In genomic region chr20:36399147-36399968, GRCh38 we compare ENCODE assay signal across 8 cellular contexts.
DNase-seq lines count a peak whose midpoint lies in the region; ATAC-seq and TF ChIP-seq lines count a peak whose summit lies in the region.

No MANE protein-coding gene starts in this region.

- no peak overlapping the region for H3K4me3 ChIP-seq in epithelial cell of proximal tubule (ENCODE audit: low read depth, low read length)
- no peak overlapping the region for H3K4me3 ChIP-seq in gastrocnemius medialis

- CTCF ChIA-PET in activated CD4-positive, alpha-beta T cell treated with anti-CD3 and anti-CD28 coated beads for 36 hours (lab: Charles Lee) = interaction anchor here (0.6 to 1.8 kb wide), 26 partner anchors 8 to 478 kb away, joined by 3 to 16 read pairs (median 4); partner anchors contain the start of genes AAR2 and SCAND1

- DNase-seq in activated CD4-positive, alpha-beta T cell treated with anti-CD3 and anti-CD28 coated beads for 36 hours = peak; percentile 76
- no peak for DNase-seq in activated CD4-positive, alpha-beta T cell treated with anti-CD3 and anti-CD28 coated beads for 1 hour
- DNase-seq in M059J (ENCODE audit: low read depth) (peak; percentile 69), UCSD-AML1 (lab: John Stamatoyannopoulos, UW; ENCODE audit: unreplicated experiment) (peak; percentile 57), epithelial cell of proximal tubule (ENCODE audit: low read depth) (no peak), gastrocnemius medialis (no peak), left ventricle myocardium superior (no peak)

- H3K27me3 Mint-ChIP-seq in activated CD4-positive, alpha-beta T cell treated with anti-CD3 and anti-CD28 coated beads for 36 hours = peaks cover 16% of the 10 kb centered on the region

- no peaks in the 10 kb centered on the region for H3K36me3 ChIP-seq in gastrocnemius medialis

- no peak overlapping the region for H3K27ac ChIP-seq in gastrocnemius medialis

- H3K9me3 ChIP-seq in gastrocnemius medialis = no peaks in the 10 kb centered on the region

- intact Hi-C loops in activated CD4-positive, alpha-beta T cell treated with anti-CD3 and anti-CD28 coated beads for 36 hours (cut with DNase I, micrococcal nuclease) = loop anchor here (1.0 to 5.0 kb wide), 3 partner anchors 126 to 197 kb away; no protein-coding TSS in a partner anchor
- intact Hi-C loops in gastrocnemius medialis (cut with DNase I; ENCODE audit: low total_unique reads) = no loop called here
- intact Hi-C loops in left ventricle myocardium superior (cut with micrococcal nuclease) = no loop called here

- H3K36me3 Mint-ChIP-seq in activated CD4-positive, alpha-beta T cell treated with anti-CD3 and anti-CD28 coated beads for 36 hours (ENCODE audit: low read depth) = no peaks in the 10 kb centered on the region

- peaks cover 0 to 3% of the 10 kb centered on the region in 2 donors for H3K4me1 ChIP-seq in gastrocnemius medialis

- TF ChIP-seq CTCF in epithelial cell of proximal tubule (conservative IDR thresholded peaks at IDR 0.05; ENCODE audit: low read depth, low read length) = peak; percentile 51
- peak in 1 of 5 experiments; percentile 9 for TF ChIP-seq CTCF in gastrocnemius medialis (IDR thresholded peaks at IDR 0.05 in 4 of 5, conservative IDR thresholded peaks at IDR 0.05 in 1 of 5)

- no peaks in the 10 kb centered on the region for H3K4me1 Mint-ChIP-seq in activated CD4-positive, alpha-beta T cell treated with anti-CD3 and anti-CD28 coated beads for 36 hours

- peak; percentile 83 for ATAC-seq in activated CD4-positive, alpha-beta T cell treated with anti-CD3 and anti-CD28 coated beads for 36 hours
- ATAC-seq in gastrocnemius medialis (peak; percentile 16 to 24), HG02885 (IDR thresholded peaks at IDR 0.05; ENCODE audit: poor library complexity, unreplicated experiment) (no peak), left ventricle myocardium superior (no peak)

- H3K9me3 Mint-ChIP-seq in activated CD4-positive, alpha-beta T cell treated with anti-CD3 and anti-CD28 coated beads for 36 hours (ENCODE audit: low read depth) = peaks cover 4% of the 10 kb centered on the region

- H3K4me3 Mint-ChIP-seq in activated CD4-positive, alpha-beta T cell treated with anti-CD3 and anti-CD28 coated beads for 36 hours = no peak overlapping the region

- no peak overlapping the region for H3K27ac Mint-ChIP-seq in activated CD4-positive, alpha-beta T cell treated with anti-CD3 and anti-CD28 coated beads for 36 hours

- peaks cover 23 to 46% (median 30%) of the 10 kb centered on the region in 3 donors for H3K27me3 ChIP-seq in gastrocnemius medialis

- no peak for TF ChIP-seq POLR2A in gastrocnemius medialis (IDR thresholded peaks at IDR 0.05)

- in situ Hi-C loops in gastrocnemius medialis (cut with MboI; ENCODE audit: low sequenced_read_pairs in 4 of 4) = no loop called here

- POLR2A ChIA-PET in activated CD4-positive, alpha-beta T cell treated with anti-CD3 and anti-CD28 coated beads for 36 hours (lab: Charles Lee) = interaction anchor here (0.6 to 0.9 kb wide), 2 partner anchors 197 to 1952 kb away, joined by 3 to 4 read pairs; no protein-coding TSS in a partner anchor

Comparison
In these comparisons a context has a peak if more than half of its experiments do, and no peak if none do; other contexts are left out.
1. DNase-seq: peak in activated CD4-positive, alpha-beta T cell treated with anti-CD3 and anti-CD28 coated beads for 36 hours (single experiment), M059J (single experiment) and UCSD-AML1 (single experiment); none in activated CD4-positive, alpha-beta T cell treated with anti-CD3 and anti-CD28 coated beads for 1 hour (single experiment), epithelial cell of proximal tubule (single experiment), gastrocnemius medialis (0 of 2) and left ventricle myocardium superior (single experiment).
2. ATAC-seq: peak in activated CD4-positive, alpha-beta T cell treated with anti-CD3 and anti-CD28 coated beads for 36 hours (single experiment) and gastrocnemius medialis (2 of 2); none in HG02885 (single experiment) and left ventricle myocardium superior (single experiment).
3. intact Hi-C loops: an anchor here in activated CD4-positive, alpha-beta T cell treated with anti-CD3 and anti-CD28 coated beads for 36 hours (1.0 to 5.0 kb wide); none called in gastrocnemius medialis and left ventricle myocardium superior.